ENCODE assay signal across 13 cellular contexts in the genomic region with DNA sequence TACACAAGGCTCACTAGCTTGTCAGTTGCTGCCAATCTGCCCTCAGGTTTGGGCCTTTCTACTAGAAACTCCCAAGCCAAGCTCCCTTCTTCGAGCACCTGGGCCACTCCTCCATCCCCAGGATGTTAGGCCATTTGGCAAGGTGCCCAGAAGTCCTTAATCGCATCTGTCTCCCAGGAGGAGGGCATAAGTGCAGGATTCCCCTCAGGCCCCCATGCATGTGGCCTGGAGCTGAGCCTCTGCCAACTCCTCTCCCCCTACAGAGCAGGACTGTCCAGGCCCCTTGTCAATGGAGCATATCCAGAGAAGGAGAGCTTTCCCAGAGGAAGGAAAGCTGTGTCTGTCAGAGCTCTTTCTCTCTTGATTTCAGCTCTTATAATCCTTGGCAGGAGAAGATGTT.
DNase-seq lines count a peak whose midpoint lies in the region; ATAC-seq, FAIRE-seq and TF ChIP-seq lines count a peak whose summit lies in the region.
"Had no signal": no experiment of that assay in that cellular context is flagged by ENCODE, and none has a peak within 500 bp of the region (broad histone marks: within the 10 kb centered on the region; RNA-seq: fewer than 3 reads in every experiment).

No MANE protein-coding gene starts in this region.

- H3K9me3 Mint-ChIP-seq in glutamatergic neuron (ENCODE audit: unreplicated experiment): peaks cover 17% of the 10 kb centered on the region
- H3K9me3 Mint-ChIP-seq: HFFc6 had no signal

- H3K27ac ChIP-seq in esophagus squamous epithelium: no peak overlapping the region
- H3K27ac ChIP-seq: adrenal gland, HL-60 had no signal

- DNase-seq in Caki2 (ENCODE audit: low read depth) (peak; percentile 4), NCI-H1092 (lab: John Stamatoyannopoulos, UW) (peak; percentile 98), NCI-H510A (lab: John Stamatoyannopoulos, UW) (peak; percentile 92), glutamatergic neuron (peak; percentile 61), esophagus squamous epithelium (lab: John Stamatoyannopoulos, UW) (no peak), GM12892 (ENCODE audit: insufficient read length) (no peak), sciatic nerve (ENCODE audit: low spot score) (no peak)
- DNase-seq: activated CD8-positive, alpha-beta memory T cell treated with anti-CD3 and anti-CD28 coated beads, Interleukin-2, amount 10 ng/mL, durations not matched to agents 7 days and 5 days; HFFc6; mucosa of descending colon had no signal

- in situ Hi-C loops in Caki2 (cut with HindIII; ENCODE audit: low pct_unique_long_range_greater_than_20kb, low sequenced_read_pairs): no loop called here

- FAIRE-seq in GM12892 (lab: Jason Lieb, UNC): no peak

- H3K4me1 Mint-ChIP-seq in glutamatergic neuron (ENCODE audit: low read depth, unreplicated experiment): peaks cover 62% of the 10 kb centered on the region
- H3K4me1 Mint-ChIP-seq: activated CD8-positive, alpha-beta memory T cell treated with anti-CD3 and anti-CD28 coated beads, Interleukin-2, amount 10 ng/mL, durations not matched to agents 7 days and 5 days had no signal

- no peaks in the 10 kb centered on the region for H3K27me3 ChIP-seq in esophagus squamous epithelium
- H3K27me3 ChIP-seq: adrenal gland had no signal

- TF ChIP-seq CTCF in glutamatergic neuron (IDR thresholded peaks at IDR 0.05; ENCODE audit: partially characterized antibody, unreplicated experiment) (no peak), esophagus squamous epithelium (IDR thresholded peaks at IDR 0.05) (no peak)

- H3K27me3 Mint-ChIP-seq in glutamatergic neuron (ENCODE audit: unreplicated experiment): peaks cover 15% of the 10 kb centered on the region

- ATAC-seq in GM21619 (IDR thresholded peaks at IDR 0.05; ENCODE audit: unreplicated experiment): no peak
- ATAC-seq in sciatic nerve: no peak
- ATAC-seq: activated CD8-positive, alpha-beta memory T cell treated with anti-CD3 and anti-CD28 coated beads, Interleukin-2, amount 10 ng/mL, durations not matched to agents 7 days and 5 days; mucosa of descending colon had no signal

- no peaks in the 10 kb centered on the region for H3K36me3 Mint-ChIP-seq in glutamatergic neuron (ENCODE audit: unreplicated experiment)
- H3K36me3 Mint-ChIP-seq: activated CD8-positive, alpha-beta memory T cell treated with anti-CD3 and anti-CD28 coated beads, Interleukin-2, amount 10 ng/mL, durations not matched to agents 7 days and 5 days had no signal

- no peak overlapping the region for H3K4me3 ChIP-seq in esophagus squamous epithelium
- H3K4me3 ChIP-seq: adrenal gland, mucosa of descending colon had no signal

- no peaks in the 10 kb centered on the region for H3K4me1 ChIP-seq in esophagus squamous epithelium
- H3K4me1 ChIP-seq: adrenal gland had no signal

- H3K27ac Mint-ChIP-seq in glutamatergic neuron (ENCODE audit: unreplicated experiment): peak overlapping the region; percentile 92
- H3K27ac Mint-ChIP-seq: activated CD8-positive, alpha-beta memory T cell treated with anti-CD3 and anti-CD28 coated beads, Interleukin-2, amount 10 ng/mL, durations not matched to agents 7 days and 5 days; HFFc6 had no signal

- H3K36me3 ChIP-seq in esophagus squamous epithelium: no peaks in the 10 kb centered on the region
- H3K36me3 ChIP-seq: adrenal gland had no signal

- intact Hi-C loops in esophagus squamous epithelium (cut with DNase I): no loop called here
- intact Hi-C loops in sciatic nerve (cut with DNase I): no loop called here

- 65 to 71% methylated on average over 1 to 2 of the region's 2 CpGs for WGBS in esophagus squamous epithelium, 2 donors

- no peak for TF ChIP-seq POLR2A in esophagus squamous epithelium (IDR thresholded peaks at IDR 0.05)
- TF ChIP-seq POLR2A in GM12892 (IDR thresholded peaks at IDR 0.05; ENCODE audit: low read depth, low read length): no peak

- peak overlapping the region; percentile 67 for H3K4me3 Mint-ChIP-seq in glutamatergic neuron (ENCODE audit: unreplicated experiment)
- H3K4me3 Mint-ChIP-seq: activated CD8-positive, alpha-beta memory T cell treated with anti-CD3 and anti-CD28 coated beads, Interleukin-2, amount 10 ng/mL, durations not matched to agents 7 days and 5 days; HFFc6 had no signal

- no peaks in the 10 kb centered on the region for H3K9me3 ChIP-seq in esophagus squamous epithelium
- H3K9me3 ChIP-seq: adrenal gland, mucosa of descending colon had no signal

Comparison
In these comparisons a context has a peak if more than half of its experiments do, and no peak if none do; other contexts are left out.
1. DNase-seq: peak in Caki2 (single experiment), NCI-H1092 (single experiment), NCI-H510A (single experiment) and glutamatergic neuron (single experiment); none in esophagus squamous epithelium (single experiment), GM12892 (single experiment) and sciatic nerve (single experiment).